8 cellular contexts compared by ENCODE assay signal in the genomic region with DNA sequence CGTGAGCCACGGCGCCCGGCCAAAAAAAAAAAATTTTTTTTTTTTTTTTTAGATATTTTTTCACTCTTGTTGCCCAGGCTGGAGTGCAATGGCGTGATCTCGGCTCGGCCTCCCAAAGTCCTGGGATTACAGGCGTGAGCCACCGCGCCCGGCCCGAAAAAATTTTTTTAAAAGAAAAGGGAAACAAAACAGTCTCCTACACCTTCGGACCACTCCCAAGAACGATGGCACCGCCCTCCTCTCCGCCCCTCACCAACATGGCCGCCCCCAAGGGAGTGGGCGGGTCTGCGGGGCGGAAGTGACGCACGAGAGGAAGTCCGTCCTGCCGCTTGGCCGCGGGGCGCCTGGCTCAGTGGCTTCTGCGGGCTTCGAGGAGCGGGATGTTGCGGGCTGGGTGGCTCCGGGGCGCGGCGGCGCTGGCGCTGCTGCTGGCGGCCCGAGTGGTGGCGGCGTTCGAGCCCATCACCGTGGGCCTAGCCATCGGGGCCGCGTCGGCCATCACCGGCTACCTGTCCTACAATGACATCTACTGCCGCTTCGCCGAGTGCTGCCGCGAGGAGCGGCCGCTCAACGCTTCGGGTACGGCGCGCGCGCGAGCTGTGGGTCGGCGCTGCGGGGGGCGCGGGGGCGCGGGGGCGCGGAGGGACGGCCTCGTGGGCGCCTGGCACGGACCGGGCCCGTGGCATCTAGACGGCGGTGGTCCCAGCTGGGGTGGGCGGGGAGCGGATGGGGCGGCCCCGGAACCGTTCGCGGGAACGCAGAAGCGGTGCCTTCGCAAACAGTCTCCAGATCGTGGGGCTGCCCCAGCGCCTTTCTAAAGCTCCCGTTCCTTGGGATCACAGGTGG. TPM values are rescaled to one million over a fixed set of nuclear protein-coding genes. Genes with fewer than 3 reads are reported as not detected.
DNase-seq lines count a peak whose midpoint lies in the region; ATAC-seq and TF ChIP-seq lines count a peak whose summit lies in the region.

A gene with protein sequence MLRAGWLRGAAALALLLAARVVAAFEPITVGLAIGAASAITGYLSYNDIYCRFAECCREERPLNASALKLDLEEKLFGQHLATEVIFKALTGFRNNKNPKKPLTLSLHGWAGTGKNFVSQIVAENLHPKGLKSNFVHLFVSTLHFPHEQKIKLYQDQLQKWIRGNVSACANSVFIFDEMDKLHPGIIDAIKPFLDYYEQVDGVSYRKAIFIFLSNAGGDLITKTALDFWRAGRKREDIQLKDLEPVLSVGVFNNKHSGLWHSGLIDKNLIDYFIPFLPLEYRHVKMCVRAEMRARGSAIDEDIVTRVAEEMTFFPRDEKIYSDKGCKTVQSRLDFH (plus strand): TSS at position 352 of the 846 bp plus-strand sequence. CDS start 29 bp downstream, at position 381.

- H3K27me3 Mint-ChIP-seq in CD8-positive, alpha-beta T cell (ENCODE audit: low read depth): no peaks in the 10 kb centered on the region

- peak; percentile 95 for ATAC-seq in CD8-positive, alpha-beta T cell
- ATAC-seq in GM19467 (IDR thresholded peaks at IDR 0.05; ENCODE audit: unreplicated experiment): peak; percentile 92

- no peaks in the 10 kb centered on the region for H3K9me3 Mint-ChIP-seq in CD8-positive, alpha-beta T cell

- H3K9me3 ChIP-seq in CD8-positive, alpha-beta T cell (ENCODE audit: low read length): no peaks in the 10 kb centered on the region

- peaks cover 28% of the 10 kb centered on the region for H3K4me1 Mint-ChIP-seq in CD8-positive, alpha-beta T cell (ENCODE audit: low read depth)

- POLR2A ChIA-PET in CD8-positive, alpha-beta T cell (lab: Charles Lee): interaction anchor here (0.8 to 1.8 kb wide), 8 partner anchors 12 to 1643 kb away, joined by 3 to 9 read pairs (median 4); partner anchors contain the start of genes BBLN, C9orf78, NTMT1 and TOR1A

- H3K36me3 ChIP-seq in CD8-positive, alpha-beta T cell (ENCODE audit: insufficient read depth, low read length): peaks cover 10% of the 10 kb centered on the region

- peak within 1 kb of the TSS; percentile 96 for H3K4me3 ChIP-seq in CD8-positive, alpha-beta T cell (ENCODE audit: low read depth, low read length)

- TF ChIP-seq CTCF in CD8-positive, alpha-beta T cell (IDR thresholded peaks at IDR 0.05): no peak

- CTCF ChIA-PET in CD8-positive, alpha-beta T cell (lab: Charles Lee): interaction anchor here (0.7 to 1.6 kb wide), 2 partner anchors 19 to 32 kb away, joined by 3 to 5 read pairs; no protein-coding TSS in a partner anchor

- peak within 1 kb of the TSS; percentile 90 for H3K27ac ChIP-seq in CD8-positive, alpha-beta T cell (ENCODE audit: low read depth, low read length)

- H3K27ac Mint-ChIP-seq in CD8-positive, alpha-beta T cell: peak within 1 kb of the TSS; percentile 94

- peaks cover 23% of the 10 kb centered on the region for H3K36me3 Mint-ChIP-seq in CD8-positive, alpha-beta T cell

- peak within 1 kb of the TSS; percentile 90 for H3K4me3 Mint-ChIP-seq in CD8-positive, alpha-beta T cell

- no peaks in the 10 kb centered on the region for H3K27me3 ChIP-seq in CD8-positive, alpha-beta T cell (ENCODE audit: insufficient read depth, low read length)

- DNase-seq in CD8-positive, alpha-beta T cell: peak; percentile 88 to 99 (median 95)
- DNase-seq in HS-5 (ENCODE audit: low read depth): peak; percentile 70
- peak; percentile 57 for DNase-seq in NK-92 (lab: John Stamatoyannopoulos, UW; ENCODE audit: unreplicated experiment)
- peak; percentile 99 for DNase-seq in activated CD8-positive, alpha-beta memory T cell treated with anti-CD3 and anti-CD28 coated beads for 24 hours
- peak; percentile 93 for DNase-seq in effector CD8-positive, alpha-beta T cell (lab: John Stamatoyannopoulos, UW)
- DNase-seq in lung microvascular endothelial cell (ENCODE audit: low read depth in 2 of 2): peak; percentile 93 to 96
- peak; percentile 87 to 91 (median 90) for DNase-seq in stimulated activated CD4-positive, alpha-beta T cell treated with anti-CD3 and anti-CD28 coated beads, TNF-alpha, amount 100 ng/mL, for 4 hours (ENCODE audit: low read depth in 3 of 3)

- H3K4me1 ChIP-seq in CD8-positive, alpha-beta T cell (ENCODE audit: insufficient read depth, low read length): peaks cover 20% of the 10 kb centered on the region

- intact Hi-C loops in CD8-positive, alpha-beta T cell (cut with DNase I, micrococcal nuclease): loop anchor here (1.0 to 5.0 kb wide), 8 partner anchors 21 to 723 kb away; partner anchors contain the start of genes ASB6 (in 2 of the 2), C9orf78 (in 2 of the 2), TOR1A (in 2 of the 2) and USP20 (in 2 of the 2)

RNA-seq across cellular contexts. Expression of the gene that starts here (rescaled TPM):
- total RNA-seq in CD8-positive, alpha-beta T cell: 10 to 100 TPM; 21.3 to 22.4 TPM
- 13.9 and 19.8 TPM in 2 replicates for total RNA-seq in lung microvascular endothelial cell

Comparison
In these comparisons a context has a peak if more than half of its experiments do, and no peak if none do; other contexts are left out.
1. Peak in every context shown above with its lines: DNase-seq, ATAC-seq, H3K4me3 ChIP-seq and H3K27ac ChIP-seq.